ENCODE assay signal across 20 cellular contexts in the genomic region with DNA sequence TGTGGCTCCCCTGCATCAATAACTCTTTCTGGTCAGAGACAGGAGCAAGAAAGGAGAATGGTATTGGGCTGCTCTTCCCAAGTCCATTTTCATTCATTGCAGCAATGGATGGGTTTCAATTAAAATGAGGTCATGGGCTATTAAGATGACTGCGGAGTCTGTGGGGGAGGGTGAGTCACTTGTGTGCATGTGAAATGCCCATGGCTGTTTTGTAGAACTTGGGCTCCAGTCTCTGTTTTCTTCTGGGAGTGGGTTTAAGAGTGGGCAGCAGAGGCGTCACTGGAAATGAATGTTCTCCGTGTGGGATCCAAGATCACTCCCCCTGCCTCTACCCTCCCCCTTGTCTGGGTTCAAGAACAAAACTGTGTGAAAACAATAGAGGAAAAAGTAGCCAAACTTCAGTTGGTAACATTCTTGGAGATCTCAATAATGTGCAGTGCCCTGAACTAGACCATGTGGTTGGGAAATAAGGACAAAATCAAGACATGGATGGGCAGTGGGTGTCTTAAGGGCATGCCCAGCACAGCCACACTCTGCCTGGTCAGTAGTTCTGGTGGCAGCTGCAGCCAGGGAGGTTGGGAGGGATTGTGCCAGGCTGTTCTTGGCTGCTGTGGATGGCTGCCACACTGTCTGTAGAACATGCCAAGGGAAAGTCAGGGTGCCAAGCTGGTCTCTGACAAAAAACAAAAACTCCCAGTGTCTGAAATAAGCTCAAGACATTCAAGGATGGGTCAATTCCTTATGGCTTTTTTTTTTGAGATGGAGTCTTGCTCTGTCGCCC.
DNase-seq lines count a peak whose midpoint lies in the region; ATAC-seq, FAIRE-seq and TF ChIP-seq lines count a peak whose summit lies in the region.
"Had no signal": no experiment of that assay in that cellular context is flagged by ENCODE, and none has a peak within 500 bp of the region (broad histone marks: within the 10 kb centered on the region; RNA-seq: fewer than 3 reads in every experiment).

No MANE protein-coding gene starts in this region.

- no peaks in the 10 kb centered on the region for H3K4me1 ChIP-seq in right atrium auricular region
- H3K4me1 ChIP-seq in astrocyte (ENCODE audit: insufficient read depth, low read length): no peaks in the 10 kb centered on the region
- H3K4me1 ChIP-seq: left ventricle myocardium inferior had no signal

- H3K27me3 Mint-ChIP-seq in astrocyte (ENCODE audit: low read depth, unreplicated experiment): peaks cover 25% of the 10 kb centered on the region
- H3K27me3 Mint-ChIP-seq: CD8-positive, alpha-beta memory T cell; central memory CD8-positive, alpha-beta T cell had no signal

- ATAC-seq in Right ventricle myocardium superior (ENCODE audit: poor library complexity) (peak; percentile 73), GM21360 (IDR thresholded peaks at IDR 0.05; ENCODE audit: unreplicated experiment) (no peak), GM18517 (IDR thresholded peaks at IDR 0.05; ENCODE audit: unreplicated experiment) (no peak)
- ATAC-seq: esophagus mucosa had no signal

- no peaks in the 10 kb centered on the region for H3K36me3 ChIP-seq in right atrium auricular region
- H3K36me3 ChIP-seq in astrocyte (ENCODE audit: insufficient read depth, low read length): no peaks in the 10 kb centered on the region
- H3K36me3 ChIP-seq: left ventricle myocardium inferior, neutrophil had no signal

- no peak for FAIRE-seq in astrocyte (lab: Jason Lieb, UNC)

- H3K27me3 ChIP-seq in right atrium auricular region: no peaks in the 10 kb centered on the region
- no peaks in the 10 kb centered on the region for H3K27me3 ChIP-seq in astrocyte (ENCODE audit: insufficient read depth, low read length)
- H3K27me3 ChIP-seq: neutrophil had no signal

- H3K36me3 Mint-ChIP-seq in astrocyte (ENCODE audit: low read depth, unreplicated experiment): no peaks in the 10 kb centered on the region

- H3K4me1 Mint-ChIP-seq in astrocyte (ENCODE audit: low read depth, unreplicated experiment): no peaks in the 10 kb centered on the region

- H3K79me2 ChIP-seq in astrocyte (ENCODE audit: insufficient read depth, low read length): no peaks in the 10 kb centered on the region

- no peak overlapping the region for H3K9ac ChIP-seq in astrocyte (ENCODE audit: low read length)

- DNase-seq in Right ventricle myocardium superior (no peak), right atrium auricular region (ENCODE audit: low spot score) (no peak), astrocyte (ENCODE audit: low read depth) (peak; percentile 8), medulla oblongata (ENCODE audit: extremely low spot score) (peak; percentile 66), NCI-H345 (lab: John Stamatoyannopoulos, UW) (no peak)
- no peak for DNase-seq in NK-92 treated with Interleukin-12 subunit alpha and Interleukin-12 subunit beta, amount 100 ng/mL, for 24 hours (lab: John Stamatoyannopoulos, UW)
- DNase-seq: activated effector memory CD4-positive, alpha-beta T cell treated with Interleukin-2 at 50 U/mL for 16 hours; CD8-positive, alpha-beta memory T cell; effector CD4-positive, alpha-beta T cell; left ventricle myocardium inferior; NCI-H1436 treated with DMSO at 0.1 percent for 48 hours; NCI-H2171 treated with DMSO at 0.1 percent for 48 hours; NCI-H82; T-helper 9 cell had no signal

- no peaks in the 10 kb centered on the region for H4K20me1 ChIP-seq in astrocyte (ENCODE audit: insufficient read depth, low read length)

- no peak for TF ChIP-seq CTCF in right atrium auricular region (IDR thresholded peaks at IDR 0.05)
- no peak for TF ChIP-seq CTCF in astrocyte (IDR thresholded peaks at IDR 0.05; ENCODE audit: insufficient read depth, low read depth, low read length)

- no peak overlapping the region for H2AFZ ChIP-seq in astrocyte (ENCODE audit: low read depth, low read length)

- intact Hi-C loops in Right ventricle myocardium superior (cut with DNase I): no loop called here

- no peak overlapping the region for H3K27ac ChIP-seq in right atrium auricular region
- H3K27ac ChIP-seq in astrocyte (ENCODE audit: low read depth, low read length): no peak overlapping the region
- H3K27ac ChIP-seq: left ventricle myocardium inferior, neutrophil, SK-N-MC had no signal

- no peak overlapping the region for H3K4me2 ChIP-seq in astrocyte (ENCODE audit: low read length)

- H3K9me3 Mint-ChIP-seq in astrocyte (ENCODE audit: unreplicated experiment): no peaks in the 10 kb centered on the region
- H3K9me3 Mint-ChIP-seq: CD8-positive, alpha-beta memory T cell; central memory CD8-positive, alpha-beta T cell had no signal

- H3K27ac Mint-ChIP-seq in astrocyte (ENCODE audit: unreplicated experiment): no peak overlapping the region

- no peak overlapping the region for H3K4me3 Mint-ChIP-seq in astrocyte (ENCODE audit: unreplicated experiment)
- H3K4me3 Mint-ChIP-seq: CD8-positive, alpha-beta memory T cell; central memory CD8-positive, alpha-beta T cell had no signal

- H3K4me3 ChIP-seq in right atrium auricular region (no peak overlapping the region), astrocyte (ENCODE audit: insufficient read depth, low read depth, low read length) (no peak overlapping the region)
- H3K4me3 ChIP-seq: left ventricle myocardium inferior, SK-N-MC had no signal

- no peaks in the 10 kb centered on the region for H3K9me3 ChIP-seq in right atrium auricular region
- no peaks in the 10 kb centered on the region for H3K9me3 ChIP-seq in astrocyte (ENCODE audit: insufficient read depth, low read depth, low read length)
- H3K9me3 ChIP-seq: neutrophil had no signal

Comparison
In these comparisons a context has a peak if more than half of its experiments do, and no peak if none do; other contexts are left out.
1. DNase-seq: peak in astrocyte (single experiment) and medulla oblongata (single experiment); none in Right ventricle myocardium superior (single experiment), right atrium auricular region (single experiment), NCI-H345 (single experiment) and NK-92 treated with Interleukin-12 subunit alpha and Interleukin-12 subunit beta, amount 100 ng/mL, for 24 hours (single experiment).